Comparison of ENCODE assay signal across 32 cellular contexts in genomic region chr6:101021504-101021903, GRCh38.
"Had no signal": no experiment of that assay in that cellular context is flagged by ENCODE, and none has a peak within 500 bp of the region (broad histone marks: within the 10 kb centered on the region; RNA-seq: fewer than 3 reads in every experiment).

No MANE protein-coding gene starts in this region.

- H3K36me3 ChIP-seq: ascending aorta, cardiac muscle cell had no signal

- FAIRE-seq: bronchial epithelial cell, TTC549 had no signal

- ATAC-seq: activated CD8-positive, alpha-beta T cell treated with anti-CD3 and anti-CD28 coated beads for 36 hours; activated naive CD8-positive, alpha-beta T cell treated with anti-CD3 and anti-CD28 coated beads, Interleukin-2, amount 50 U/mL, for 24 hours; activated T-cell treated with anti-CD3 and anti-CD28 coated beads, Interleukin-2, amount 50 U/mL, for 4 hours; activated T-cell treated with anti-CD3 and anti-CD28 coated beads, Interleukin-2, amount 50 U/mL, for 72 hours; activated T-helper 17 cell treated with anti-CD3 and anti-CD28 coated beads, Interleukin-2, amount 50 U/mL, for 72 hours had no signal

- H3K9me3 ChIP-seq: ascending aorta had no signal

- H3K4me3 ChIP-seq: ascending aorta, cardiac muscle cell had no signal

- H3K4me1 ChIP-seq: ascending aorta had no signal

- DNase-seq: activated B cell treated with CpG ODN at 0.5 μM for 24 hours; activated CD4-positive, alpha-beta memory T cell treated with anti-CD3 and anti-CD28 coated beads for 36 hours; activated CD4-positive, alpha-beta T cell treated with anti-CD3 and anti-CD28 coated beads for 4 hours; activated CD4-positive, alpha-beta T cell treated with anti-CD3 and anti-CD28 coated beads, Interleukin-2, amount 10 ng/mL, durations not matched to agents 24 days and 14 days; activated CD4-positive, alpha-beta T cell treated with anti-CD3 and anti-CD28 coated beads, Interleukin-2, amount 50 U/mL, for 1 hour; activated CD4-positive, alpha-beta T cell treated with anti-CD3 and anti-CD28 coated beads, Interleukin-2, amount 50 U/mL, for 4 hours; activated CD4-positive, CD25-positive, alpha-beta regulatory T cell treated with anti-CD3 and anti-CD28 coated beads, Interleukin-2, amount 50 U/mL, for 72 hours; activated CD8-positive, alpha-beta memory T cell treated with anti-CD3 and anti-CD28 coated beads, Interleukin-2, amount 50 U/mL, for 4 hours; activated CD8-positive, alpha-beta T cell treated with anti-CD3 and anti-CD28 coated beads for 36 hours; activated effector memory CD4-positive, alpha-beta T cell treated with anti-CD3 and anti-CD28 coated beads, Interleukin-2, amount 50 U/mL, for 16 hours; activated gamma-delta T cell treated with Interleukin-2 at 50 U/mL for 16 hours; activated naive CD4-positive, alpha-beta T cell; activated naive CD4-positive, alpha-beta T cell treated with anti-CD3 and anti-CD28 coated beads, Interleukin-2, amount 10 ng/mL, durations not matched to agents 7 days and 5 days; activated naive CD8-positive, alpha-beta T cell treated with anti-CD3 and anti-CD28 coated beads, Interleukin-2, amount 10 ng/mL, durations not matched to agents 7 days and 5 days; activated naive CD8-positive, alpha-beta T cell treated with anti-CD3 and anti-CD28 coated beads, Interleukin-2, amount 50 U/mL, for 24 hours; activated T-cell treated with anti-CD3 and anti-CD28 coated beads for 4 hours; activated T-cell treated with anti-CD3 and anti-CD28 coated beads, Interleukin-2, amount 50 U/mL, for 1 hour; activated T-cell treated with anti-CD3 and anti-CD28 coated beads, Interleukin-2, amount 50 U/mL, for 4 hours; activated T-cell treated with anti-CD3 and anti-CD28 coated beads, Interleukin-2, amount 50 U/mL, for 72 hours; amygdala; anterior cingulate cortex; caudate nucleus; cerebellar nuclear complex; T-helper 1 cell; T-helper 2 cell; T-helper 9 cell had no signal

- H3K27ac ChIP-seq: ascending aorta, cardiac muscle cell, VCaP had no signal

- H3K27me3 ChIP-seq: ascending aorta, cardiac muscle cell had no signal
